In genomic region chr15:70569718-70570231, GRCh38 we compare ENCODE assay signal across 12 cellular contexts.
A peak's percentile ranks its signal among the peaks of the same experiment; 100 is the strongest.
DNase-seq lines count a peak whose midpoint lies in the region; ATAC-seq and TF ChIP-seq lines count a peak whose summit lies in the region.
"Had no signal": no experiment of that assay in that cellular context is flagged by ENCODE, and none has a peak within 500 bp of the region (broad histone marks: within the 10 kb centered on the region; RNA-seq: fewer than 3 reads in every experiment).

No MANE protein-coding gene starts in this region.

- no peaks in the 10 kb centered on the region for H3K27me3 ChIP-seq in psoas muscle (ENCODE audit: insufficient read depth in 3 of 3, low read length in 2 of 3)
- H3K27me3 ChIP-seq in A673 (replicated peaks; ENCODE audit: insufficient read depth, low read depth, low read length, poor library complexity), result no peaks in the 10 kb centered on the region
- H3K27me3 ChIP-seq: ascending aorta had no signal

- H3K27ac ChIP-seq in coronary artery, result no peak overlapping the region
- H3K27ac ChIP-seq in psoas muscle, result no peak overlapping the region
- H3K27ac ChIP-seq in A673 (ENCODE audit: low read depth, low read length, poor library complexity, severe bottlenecking), result no peak overlapping the region
- H3K27ac ChIP-seq: ascending aorta had no signal

- ATAC-seq in psoas muscle, result peak in 3 of 4 donors; percentile 54 to 71 (median 66)

- H3K9me3 ChIP-seq in psoas muscle, result no peaks in the 10 kb centered on the region
- H3K9me3 ChIP-seq in A673 (ENCODE audit: low read depth, low read length, poor library complexity, severe bottlenecking), result peaks cover 4% of the 10 kb centered on the region
- H3K9me3 ChIP-seq: ascending aorta had no signal

- peaks cover 6% of the 10 kb centered on the region for H3K9me3 Mint-ChIP-seq in activated T-cell treated with anti-CD3 and anti-CD28 coated beads, Interleukin-2, amount 50 U/mL, for 24 hours

- POLR2A ChIA-PET in A673 (lab: Charles Lee; ENCODE audit: low non-redundant PET), result no interaction called here

- H3K4me3 ChIP-seq in coronary artery (no peak overlapping the region), psoas muscle (no peak overlapping the region), A673 (ENCODE audit: low read depth, low read length, poor library complexity, severe bottlenecking) (no peak overlapping the region)
- H3K4me3 ChIP-seq: ascending aorta had no signal

- H3K4me1 ChIP-seq in psoas muscle (peaks cover 7% of the 10 kb centered on the region), A673 (ENCODE audit: insufficient read depth, low read length, poor library complexity, severe bottlenecking) (no peaks in the 10 kb centered on the region)
- H3K4me1 ChIP-seq: ascending aorta had no signal

- H3K4me1 Mint-ChIP-seq in activated T-cell treated with anti-CD3 and anti-CD28 coated beads, Interleukin-2, amount 50 U/mL, for 24 hours (ENCODE audit: low read depth), result peaks cover 9% of the 10 kb centered on the region
- H3K4me1 Mint-ChIP-seq: B cell had no signal

- no peak overlapping the region for H3K4me3 Mint-ChIP-seq in activated T-cell treated with anti-CD3 and anti-CD28 coated beads, Interleukin-2, amount 50 U/mL, for 24 hours
- H3K4me3 Mint-ChIP-seq: B cell, HFFc6 had no signal

- H3K36me3 Mint-ChIP-seq in activated T-cell treated with anti-CD3 and anti-CD28 coated beads, Interleukin-2, amount 50 U/mL, for 24 hours (ENCODE audit: low read depth), result no peaks in the 10 kb centered on the region

- CTCF ChIA-PET in A673 (lab: Charles Lee), result interaction anchor here (1.0 kb wide), 1 partner anchor 59 kb away, joined by 4 read pairs; no protein-coding TSS in a partner anchor

- H3K36me3 ChIP-seq in psoas muscle (ENCODE audit: insufficient read depth in 1 of 2, low read depth in 1 of 2), result no peaks in the 10 kb centered on the region
- no peaks in the 10 kb centered on the region for H3K36me3 ChIP-seq in A673 (ENCODE audit: insufficient read depth, low read length, poor library complexity, severe bottlenecking)
- H3K36me3 ChIP-seq: ascending aorta had no signal

- peak overlapping the region; percentile 14 for H3K27ac Mint-ChIP-seq in activated T-cell treated with anti-CD3 and anti-CD28 coated beads, Interleukin-2, amount 50 U/mL, for 24 hours
- H3K27ac Mint-ChIP-seq: B cell, HFFc6 had no signal

- no peaks in the 10 kb centered on the region for H3K27me3 Mint-ChIP-seq in activated T-cell treated with anti-CD3 and anti-CD28 coated beads, Interleukin-2, amount 50 U/mL, for 24 hours

- BruUV-seq in A673 (replicated peaks; lab: Mats Ljungman, UMichigan), result no TSS peak

- whole genome bisulfite sequencing in psoas muscle, 3 donors, result 57 to 79% (median 63%) methylated on average over 6 of the region's 6 CpGs

- DNase-seq in activated T-cell treated with anti-CD3 and anti-CD28 coated beads, Interleukin-2, amount 50 U/mL, for 24 hours, result no peak
- no peak for DNase-seq in activated T-cell treated with anti-CD3 and anti-CD28 coated beads, Interleukin-2, amount 50 U/mL, for 1 hour
- DNase-seq in NCI-H1694 (lab: John Stamatoyannopoulos, UW) (peak; percentile 31), coronary artery (ENCODE audit: low spot score) (peak; percentile 17), psoas muscle (no peak), NCI-H446 (lab: John Stamatoyannopoulos, UW) (no peak), NCI-H187 (lab: John Stamatoyannopoulos, UW) (no peak), A673 (ENCODE audit: low spot score) (no peak)
- DNase-seq: NCI-H2029 had no signal

- TF ChIP-seq CTCF in coronary artery (IDR thresholded peaks at IDR 0.05) (no peak), psoas muscle (IDR thresholded peaks at IDR 0.05) (no peak), A673 (conservative IDR thresholded peaks at IDR 0.05; ENCODE audit: low read depth, low read length) (no peak)

- intact Hi-C loops in psoas muscle (cut with DNase I) (loop anchor here (2.0 to 10.0 kb wide), 2 partner anchors 35 to 65 kb away; no protein-coding TSS in a partner anchor), A673 (cut with micrococcal nuclease; ENCODE audit: unreplicated experiment) (no loop called here)

Comparison
In these comparisons a context has a peak if more than half of its experiments do, and no peak if none do; other contexts are left out.
1. DNase-seq: peak in NCI-H1694 (single experiment) and coronary artery (single experiment); none in activated T-cell treated with anti-CD3 and anti-CD28 coated beads, Interleukin-2, amount 50 U/mL, for 24 hours (single experiment), activated T-cell treated with anti-CD3 and anti-CD28 coated beads, Interleukin-2, amount 50 U/mL, for 1 hour (single experiment), psoas muscle (0 of 2), NCI-H446 (0 of 2), NCI-H187 (0 of 2) and A673 (single experiment).